8 cellular contexts compared by ENCODE assay signal in genomic region chr16:19716728-19717127, GRCh38. TPM values are rescaled to one million over a fixed set of nuclear protein-coding genes. Genes with fewer than 3 reads are reported as not detected.
DNase-seq lines count a peak whose midpoint lies in the region; ATAC-seq, FAIRE-seq and TF ChIP-seq lines count a peak whose summit lies in the region.
"Not testable (repeated sequence)": the region's sequence is repeated elsewhere in the genome, so short reads cannot be mapped to it uniquely, and the experiment has no call there.

No MANE protein-coding gene starts in this region.

- peaks cover 32% of the 10 kb centered on the region for H3K4me1 Mint-ChIP-seq in T-helper 17 cell

- peak overlapping the region; percentile 97 for H3K4me3 Mint-ChIP-seq in T-helper 17 cell

- H3K4me1 ChIP-seq in BLaER1 (peaks cover 36% of the 10 kb centered on the region), HUES64 (ENCODE audit: insufficient read depth, low read length) (peaks cover 27% of the 10 kb centered on the region), adipocyte (ENCODE audit: control insufficient read depth, insufficient read depth, low read length) (peaks cover 14% of the 10 kb centered on the region), keratinocyte (ENCODE audit: control insufficient read depth, extremely low read depth, insufficient read depth, low read length) (peaks cover 15% of the 10 kb centered on the region), osteoblast (ENCODE audit: insufficient read depth, low read length) (peaks cover 11% of the 10 kb centered on the region), suprapubic skin (peaks cover 35% of the 10 kb centered on the region)

- not testable (repeated sequence) for TF ChIP-seq EP300 in suprapubic skin (IDR thresholded peaks at IDR 0.05)

- peak overlapping the region; percentile 86 for H3K4me3 ChIP-seq in BLaER1
- peak overlapping the region; percentile 88 for H3K4me3 ChIP-seq in HUES64 (ENCODE audit: low read length)
- peak overlapping the region; percentile 99 for H3K4me3 ChIP-seq in adipocyte (ENCODE audit: low read length)
- peak overlapping the region; percentile 98 for H3K4me3 ChIP-seq in epithelial cell of proximal tubule (ENCODE audit: low read depth, low read length)
- H3K4me3 ChIP-seq in keratinocyte (ENCODE audit: control insufficient read depth in 2 of 3, extremely low read depth in 1 of 3, insufficient read depth in 2 of 3, low read depth in 1 of 3, low read length in 3 of 3): peak overlapping the region; percentile 77 to 91 (median 78)
- peak overlapping the region; percentile 99 for H3K4me3 ChIP-seq in osteoblast (ENCODE audit: insufficient read depth, low read length)
- H3K4me3 ChIP-seq in suprapubic skin: peak overlapping the region; percentile 94

- not testable (repeated sequence) for H2AFZ ChIP-seq in keratinocyte (ENCODE audit: control insufficient read depth, low read length); osteoblast (ENCODE audit: low read length)

- ATAC-seq in T-helper 17 cell: not testable (repeated sequence)

- dilution Hi-C loops in keratinocyte (cut with MboI; ENCODE audit: extremely low pct_ligation_motif_present, low sequenced_read_pairs): not testable (repeated sequence)

- H3K79me2 ChIP-seq in keratinocyte (ENCODE audit: control insufficient read depth, insufficient read depth, low read length) (peaks cover 52% of the 10 kb centered on the region), osteoblast (ENCODE audit: insufficient read depth, low read length) (peaks cover 61% of the 10 kb centered on the region)

- 49% methylated on average over 11 of the region's 11 CpGs for WGBS in HUES64
- 37% methylated on average over 11 of the region's 11 CpGs for WGBS in suprapubic skin

- H3K27me3 ChIP-seq in BLaER1; HUES64 (ENCODE audit: insufficient read depth, low read length); adipocyte (replicated peaks; ENCODE audit: control insufficient read depth, insufficient read depth, low read length); keratinocyte (ENCODE audit: control insufficient read depth, extremely low read depth, insufficient read depth, low read length); osteoblast (ENCODE audit: insufficient read depth, low read length); suprapubic skin: not testable (repeated sequence)

- H4K20me1 ChIP-seq in BLaER1: peaks cover 50% of the 10 kb centered on the region
- not testable (repeated sequence) for H4K20me1 ChIP-seq in keratinocyte (ENCODE audit: control insufficient read depth, extremely low read depth, insufficient read depth, low read length)
- peaks cover 12% of the 10 kb centered on the region for H4K20me1 ChIP-seq in osteoblast (ENCODE audit: insufficient read depth, low read length)

- not testable (repeated sequence) for H3K27ac Mint-ChIP-seq in T-helper 17 cell

- H3K27me3 Mint-ChIP-seq in T-helper 17 cell: not testable (repeated sequence)

- not testable (repeated sequence) for TF ChIP-seq POLR2A in suprapubic skin (IDR thresholded peaks at IDR 0.05)

- H3K27ac ChIP-seq in BLaER1: peak overlapping the region; percentile 83; the same call in 1 of the 2 replicates
- not testable (repeated sequence) for H3K27ac ChIP-seq in HUES64 (ENCODE audit: low read depth, low read length); keratinocyte (ENCODE audit: control insufficient read depth, insufficient read depth, low read length); osteoblast (ENCODE audit: low read depth, low read length); suprapubic skin

- H3K36me3 ChIP-seq in BLaER1: peaks cover 44% of the 10 kb centered on the region
- H3K36me3 ChIP-seq in HUES64 (ENCODE audit: insufficient read depth, low read length): peaks cover 46% of the 10 kb centered on the region
- peaks cover 19% of the 10 kb centered on the region for H3K36me3 ChIP-seq in adipocyte (ENCODE audit: control insufficient read depth, insufficient read depth, low read length, severe bottlenecking)
- H3K36me3 ChIP-seq in keratinocyte (ENCODE audit: control insufficient read depth in 2 of 2, extremely low read depth in 1 of 2, insufficient read depth in 2 of 2, low read length in 2 of 2): peaks cover 10 to 11% of the 10 kb centered on the region in 2 experiments
- H3K36me3 ChIP-seq in osteoblast (ENCODE audit: insufficient read depth, low read length): peaks cover 22% of the 10 kb centered on the region
- peaks cover 27% of the 10 kb centered on the region for H3K36me3 ChIP-seq in suprapubic skin

- not testable (repeated sequence) for TF ChIP-seq CTCF in epithelial cell of proximal tubule (conservative IDR thresholded peaks at IDR 0.05; ENCODE audit: low read depth, low read length); keratinocyte (optimal IDR thresholded peaks at IDR 0.05 in 1 of 3, IDR thresholded peaks at IDR 0.05 in 1 of 3, conservative IDR thresholded peaks at IDR 0.05 in 1 of 3; ENCODE audit: extremely low read depth in 1 of 3, insufficient read depth in 2 of 3, low read length in 3 of 3); osteoblast (IDR thresholded peaks at IDR 0.05; ENCODE audit: extremely low read depth, low read depth, low read length); suprapubic skin (IDR thresholded peaks at IDR 0.05)

- DNase-seq in T-helper 17 cell; adipocyte (ENCODE audit: low read depth); epithelial cell of proximal tubule (ENCODE audit: low read depth); keratinocyte (ENCODE audit: low read depth, low spot score); osteoblast (ENCODE audit: insufficient read length, low spot score, missing footprints); suprapubic skin (ENCODE audit: low spot score in 2 of 2): not testable (repeated sequence)

- H3K36me3 Mint-ChIP-seq in T-helper 17 cell (ENCODE audit: low read depth): not testable (repeated sequence)

- FAIRE-seq in keratinocyte (lab: Jason Lieb, UNC): not testable (repeated sequence)

- H3K9ac ChIP-seq in BLaER1: peak overlapping the region; percentile 85
- H3K9ac ChIP-seq in HUES64 (ENCODE audit: low read depth, low read length): peak overlapping the region; percentile 97
- H3K9ac ChIP-seq in adipocyte (ENCODE audit: low read length): peak overlapping the region; percentile 97
- H3K9ac ChIP-seq in keratinocyte (ENCODE audit: control insufficient read depth, extremely low read depth, insufficient read depth, low read length): peak overlapping the region; percentile 88

- not testable (repeated sequence) for H3K9me3 ChIP-seq in BLaER1; HUES64 (ENCODE audit: insufficient read depth, low read depth, low read length); T-helper 17 cell (ENCODE audit: control insufficient read depth, low read length, poor library complexity, severe bottlenecking); adipocyte (ENCODE audit: control insufficient read depth, low read length); keratinocyte (ENCODE audit: control insufficient read depth, low read depth, low read length); osteoblast (ENCODE audit: low read depth, low read length); suprapubic skin

- not testable (repeated sequence) for H3K9me1 ChIP-seq in keratinocyte (ENCODE audit: control insufficient read depth, extremely low read depth, insufficient read depth, low read length)

- H3K4me2 ChIP-seq in BLaER1 (peak overlapping the region; percentile 95), keratinocyte (ENCODE audit: control insufficient read depth, extremely low read depth, insufficient read depth, low read depth, low read length) (peak overlapping the region; percentile 95), osteoblast (ENCODE audit: insufficient read depth, low read length) (peak overlapping the region; percentile 93)

RNA-seq across cellular contexts. Expression of gene KNOP1, which starts 1.3 kb away (rescaled TPM):
- 70.9 TPM for polyA plus RNA-seq in HUES64 (2013, experiment 1 of 2)
- 89.3 TPM for polyA plus RNA-seq in HUES64 (2013, experiment 2 of 2)
- total RNA-seq in T-helper 17 cell (1 to 10 TPM; 7.7 to 7.9 TPM), epithelial cell of proximal tubule (16.5 and 27.4 TPM in 2 replicates), osteoblast (10.1 and 15.3 TPM in 2 replicates), suprapubic skin (10 to 100 TPM in 3 of 4 donors, 1 to 10 TPM in 1; 7.9 to 22.8 (median 19.5) TPM)
- polyA plus RNA-seq in keratinocyte: 13.6 to 19.8 TPM (median 16.8 TPM) in 3 replicates
- polyA plus RNA-seq in keratinocyte (2011; ENCODE audit: low read depth): 54.8 TPM
- polyA plus RNA-seq in keratinocyte (2011; cell fraction: cytosol; rRNA removed): 15.2 and 16.5 TPM in 2 replicates
- 15.9 and 18.2 TPM in 2 replicates for polyA plus RNA-seq in keratinocyte (2011; cell fraction: nucleus; rRNA removed)
- 27.2 and 31.7 TPM in 2 replicates for polyA plus RNA-seq in keratinocyte (2012; ENCODE audit: low replicate concordance)
- 4.8 to 9.1 TPM (median 8.5 TPM) in 3 replicates for polyA minus RNA-seq in keratinocyte
- polyA minus RNA-seq in keratinocyte (2011; cell fraction: cytosol; rRNA and poly(A)+ RNA removed): 4.4 TPM
- 3.4 and 5.9 TPM in 2 replicates for polyA minus RNA-seq in keratinocyte (2011; cell fraction: nucleus; rRNA and poly(A)+ RNA removed)

RNA-seq across cellular contexts. Expression of gene IQCK, which starts 1.3 kb away (rescaled TPM):
- polyA plus RNA-seq in HUES64 (2013, experiment 1 of 2): 8.6 TPM
- 10.5 TPM for polyA plus RNA-seq in HUES64 (2013, experiment 2 of 2)
- total RNA-seq in T-helper 17 cell (1 to 10 TPM; 2.2 to 3.7 TPM), epithelial cell of proximal tubule (8.5 and 10.0 TPM in 2 replicates), osteoblast (8.7 and 9.4 TPM in 2 replicates), suprapubic skin (10 to 100 TPM; 10.7 to 21.6 (median 18.7) TPM)
- polyA plus RNA-seq in keratinocyte: 7.1 to 9.7 TPM (median 9.6 TPM) in 3 replicates
- 2.6 TPM for polyA plus RNA-seq in keratinocyte (2011; ENCODE audit: low read depth)
- polyA plus RNA-seq in keratinocyte (2011; cell fraction: cytosol; rRNA removed): 8.4 and 13.0 TPM in 2 replicates
- 11.2 and 12.5 TPM in 2 replicates for polyA plus RNA-seq in keratinocyte (2011; cell fraction: nucleus; rRNA removed)
- polyA plus RNA-seq in keratinocyte (2012; ENCODE audit: low replicate concordance): 3.4 and 6.4 TPM in 2 replicates
- polyA minus RNA-seq in keratinocyte: 0.62 to 10.9 TPM (median 7.4 TPM) in 3 replicates
- polyA minus RNA-seq in keratinocyte (2011; cell fraction: cytosol; rRNA and poly(A)+ RNA removed): 4.8 TPM
- 5.4 and 7.8 TPM in 2 replicates for polyA minus RNA-seq in keratinocyte (2011; cell fraction: nucleus; rRNA and poly(A)+ RNA removed)
